In genomic region chr1:56142301-56142700, GRCh38 we compare ENCODE assay signal across 27 cellular contexts.
"Had no signal": no experiment of that assay in that cellular context is flagged by ENCODE, and none has a peak within 500 bp of the region (broad histone marks: within the 10 kb centered on the region; RNA-seq: fewer than 3 reads in every experiment).

No MANE protein-coding gene starts in this region.

- H3K27me3 ChIP-seq: adrenal gland, body of pancreas, esophagus squamous epithelium, gastroesophageal sphincter, heart right ventricle had no signal

- H3K4me3 ChIP-seq: adrenal gland, body of pancreas, esophagus squamous epithelium, gastroesophageal sphincter, heart right ventricle had no signal

- H3K9me3 ChIP-seq: adrenal gland, body of pancreas, esophagus squamous epithelium, gastroesophageal sphincter, heart right ventricle had no signal

- H3K27ac ChIP-seq: adrenal gland, body of pancreas, epithelial cell of prostate, esophagus squamous epithelium, gastroesophageal sphincter, heart right ventricle had no signal

- DNase-seq: activated CD4-positive, alpha-beta memory T cell treated with anti-CD3 and anti-CD28 coated beads for 36 hours; activated CD4-positive, alpha-beta T cell treated with anti-CD3 and anti-CD28 coated beads for 36 hours; activated CD4-positive, alpha-beta T cell treated with anti-CD3 and anti-CD28 coated beads, Interleukin-2, amount 10 ng/mL, durations not matched to agents 24 days and 14 days; activated CD4-positive, CD25-positive, alpha-beta regulatory T cell; activated CD4-positive, CD25-positive, alpha-beta regulatory T cell treated with anti-CD3 and anti-CD28 coated beads, Interleukin-2, amount 50 U/mL, for 72 hours; activated CD8-positive, alpha-beta memory T cell treated with anti-CD3 and anti-CD28 coated beads, Interleukin-2, amount 10 ng/mL, durations not matched to agents 7 days and 5 days; activated CD8-positive, alpha-beta memory T cell treated with anti-CD3 and anti-CD28 coated beads, Interleukin-2, amount 50 U/mL, for 4 hours; activated CD8-positive, alpha-beta T cell treated with anti-CD3 and anti-CD28 coated beads, Interleukin-2, amount 10 ng/mL, durations not matched to agents 7 days and 5 days; activated effector memory CD4-positive, alpha-beta T cell treated with anti-CD3 and anti-CD28 coated beads, Interleukin-2, amount 50 U/mL, for 16 hours; activated naive CD4-positive, alpha-beta T cell treated with anti-CD3 and anti-CD28 coated beads for 36 hours; activated naive CD8-positive, alpha-beta T cell treated with anti-CD3 and anti-CD28 coated beads for 36 hours; activated naive CD8-positive, alpha-beta T cell treated with anti-CD3 and anti-CD28 coated beads, Interleukin-2, amount 50 U/mL, for 24 hours; activated T-cell treated with anti-CD3 and anti-CD28 coated beads, Interleukin-2, amount 50 U/mL, for 1 hour; activated T-cell treated with anti-CD3 and anti-CD28 coated beads, Interleukin-2, amount 50 U/mL, for 48 hours; adrenal gland; amygdala; aorta; body of pancreas; caudate nucleus; effector CD8-positive, alpha-beta T cell; esophagus squamous epithelium; foreskin melanocyte; heart right ventricle; T-helper 17 cell; T1000 had no signal

- H3K36me3 ChIP-seq: adrenal gland, esophagus squamous epithelium, gastroesophageal sphincter, heart right ventricle had no signal

- H3K4me1 ChIP-seq: body of pancreas had no signal

- ATAC-seq: activated CD4-positive, alpha-beta T cell treated with anti-CD3 and anti-CD28 coated beads for 36 hours; activated CD8-positive, alpha-beta memory T cell treated with anti-CD3 and anti-CD28 coated beads, Interleukin-2, amount 10 ng/mL, durations not matched to agents 7 days and 5 days; activated CD8-positive, alpha-beta T cell treated with anti-CD3 and anti-CD28 coated beads, Interleukin-2, amount 10 ng/mL, durations not matched to agents 7 days and 5 days; activated naive CD8-positive, alpha-beta T cell treated with anti-CD3 and anti-CD28 coated beads, Interleukin-2, amount 50 U/mL, for 24 hours; body of pancreas; gastroesophageal sphincter; heart right ventricle; T-helper 17 cell had no signal
